ENCODE assay signal across 1 cellular context in the genomic region with DNA sequence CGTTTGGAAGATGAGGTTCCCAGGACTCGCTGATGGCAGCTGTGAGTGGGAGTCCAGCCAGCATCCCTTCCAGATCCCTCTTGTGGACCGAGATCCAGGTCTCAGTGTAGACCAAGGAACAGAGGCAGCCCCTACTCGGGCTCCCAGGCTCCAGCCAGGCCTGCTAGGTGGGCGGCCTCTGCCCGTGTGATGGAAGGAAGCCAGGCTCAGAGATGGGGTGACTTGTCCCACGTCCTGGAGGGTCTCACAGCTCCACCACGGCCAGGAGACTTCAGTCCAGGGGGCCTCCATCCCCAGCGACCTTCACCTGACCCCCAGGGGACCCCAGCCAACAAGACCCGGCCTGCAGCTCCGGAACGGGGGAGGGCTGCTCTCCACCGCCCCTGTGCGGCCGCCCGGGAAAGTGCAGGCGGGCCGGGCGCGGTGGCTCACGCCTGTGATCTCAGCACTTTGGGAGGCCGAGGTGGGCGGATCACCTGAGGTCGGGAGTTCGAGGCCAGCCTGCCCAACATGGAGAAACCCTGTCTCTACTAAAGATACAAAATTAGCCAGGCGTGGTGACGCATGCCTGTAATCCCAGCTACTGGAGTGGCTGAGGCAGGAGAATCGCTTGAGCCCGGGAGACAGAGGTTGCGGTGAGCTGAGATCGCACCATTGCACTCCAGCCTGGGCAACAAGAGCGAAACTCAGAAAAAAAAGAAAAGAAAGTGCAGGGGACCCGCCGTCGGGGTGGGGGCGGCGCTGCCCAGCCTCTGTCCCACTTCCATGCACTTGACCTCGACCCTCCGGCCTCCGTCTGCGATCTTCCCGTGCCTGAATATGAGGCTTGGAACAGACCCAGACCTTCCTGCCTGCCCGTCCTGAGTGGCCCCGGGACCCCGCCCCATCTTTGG.
TF ChIP-seq lines count a peak whose summit lies in the region.

No MANE protein-coding gene starts in this region.

TF ChIP-seq in GM12878, 131 proteins besides CTCF, POLR2A, EP300 and RAD21:
- TF ChIP-seq SMARCA5 (IDR thresholded peaks at IDR 0.05) (peak; percentile 82), FOS (IDR thresholded peaks at IDR 0.05; ENCODE audit: borderline replicate concordance, extremely low read depth, insufficient read length) (no peak), EGR1 (IDR thresholded peaks at IDR 0.05; ENCODE audit: borderline replicate concordance in 1 of 2, low read depth in 2 of 2, low read length in 2 of 2) (peak in 1 of 2 experiments; percentile 42; a peak in 1 of 3 replicates), ZNF217 (IDR thresholded peaks at IDR 0.05) (peak; percentile 69; the same call in 1 of the 2 replicates), TCF7 (IDR thresholded peaks at IDR 0.05; ENCODE audit: borderline replicate concordance) (no peak), ZNF207 (IDR thresholded peaks at IDR 0.05; ENCODE audit: borderline replicate concordance) (no peak), SUPT20H (IDR thresholded peaks at IDR 0.05; ENCODE audit: borderline replicate concordance, control insufficient read depth, low read depth, low read length) (no peak), MEF2B (IDR thresholded peaks at IDR 0.05; ENCODE audit: partially characterized antibody, poor library complexity, severe bottlenecking) (peak; percentile 25)
TF ChIP-seq in GM12878: peak in this region for 4.
